13 cellular contexts compared by ENCODE assay signal in the genomic region with DNA sequence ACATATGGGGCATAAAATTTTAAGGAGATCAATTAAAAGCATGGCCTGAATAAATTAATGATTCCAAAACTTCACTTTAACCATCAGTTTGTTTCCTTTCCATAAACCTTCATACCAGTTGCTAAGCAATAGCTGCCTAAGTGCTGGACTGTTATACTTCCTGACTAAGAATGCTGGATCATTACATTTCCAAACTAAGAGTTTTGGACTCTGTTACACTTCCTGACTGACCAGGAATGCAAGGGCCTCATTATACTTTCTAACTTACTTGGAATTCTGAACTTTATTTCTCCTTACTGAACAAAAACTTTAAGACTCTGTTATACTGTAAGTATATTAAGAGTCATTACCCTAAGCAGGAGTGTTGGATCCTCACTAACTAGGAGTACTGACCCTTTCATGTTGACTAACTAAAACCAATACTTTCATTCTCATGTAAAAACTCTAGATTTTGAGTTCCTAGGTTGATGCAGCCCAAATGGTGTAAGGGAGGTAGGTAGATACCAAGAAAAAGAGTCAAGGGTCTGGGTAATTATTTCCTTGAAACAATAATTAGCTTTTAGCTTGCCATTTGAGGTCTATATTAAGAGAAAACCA.
DNase-seq lines count a peak whose midpoint lies in the region; ATAC-seq, FAIRE-seq and TF ChIP-seq lines count a peak whose summit lies in the region.
"Had no signal": no experiment of that assay in that cellular context is flagged by ENCODE, and none has a peak within 500 bp of the region (broad histone marks: within the 10 kb centered on the region; RNA-seq: fewer than 3 reads in every experiment).

No MANE protein-coding gene starts in this region.

- intact Hi-C loops in K562 (cut with micrococcal nuclease), result no loop called here

- peak overlapping the region; percentile 11 for H3K27ac ChIP-seq in ACC112 (ENCODE audit: low read depth, low read length)
- peak overlapping the region; percentile 63 for H3K27ac ChIP-seq in GM23248
- peak overlapping the region; percentile 1; the same call in 1 of the 3 replicates for H3K27ac ChIP-seq in K562 (ENCODE audit: extremely low read depth, low read depth, low read length)
- H3K27ac ChIP-seq: testis had no signal

- no peak for FAIRE-seq in K562 (lab: Jason Lieb, UNC)

- no peaks in the 10 kb centered on the region for H3F3A ChIP-seq in GM23248 (ENCODE audit: insufficient read depth)

- H3K4me2 ChIP-seq in GM23248 (ENCODE audit: unreplicated experiment) (peak overlapping the region; percentile 59), K562 (ENCODE audit: insufficient read depth, low read length) (no peak overlapping the region)

- no TSS peak for BruUV-seq in K562 (replicated peaks; lab: Mats Ljungman, UMichigan)

- CTCF ChIA-PET in K562 (lab: Yijun Ruan, JAX; ENCODE audit: low intra/inter-chr PET ratio), result interaction anchor here (0.7 kb wide), 1 partner anchor 383 kb away, joined by 3 read pairs; no protein-coding TSS in a partner anchor

- H3K9me1 ChIP-seq in K562 (ENCODE audit: control insufficient read depth, insufficient read depth, low read length), result no peaks in the 10 kb centered on the region

- H3K79me2 ChIP-seq in ACC112 (ENCODE audit: control insufficient read depth, insufficient read depth, low read length, unreplicated experiment) (peaks cover 9% of the 10 kb centered on the region), GM23248 (ENCODE audit: insufficient read depth) (peaks cover 48% of the 10 kb centered on the region), K562 (ENCODE audit: control insufficient read depth, insufficient read depth, low read length) (peaks cover 78% of the 10 kb centered on the region)

- H3K4me1 ChIP-seq in ACC112 (ENCODE audit: control insufficient read depth, insufficient read depth, low read length, unreplicated experiment) (no peaks in the 10 kb centered on the region), GM23248 (ENCODE audit: insufficient read depth) (peaks cover 9% of the 10 kb centered on the region), K562 (replicated peaks in 1 of 2; ENCODE audit: control insufficient read depth in 2 of 2, insufficient read depth in 2 of 2, low read length in 2 of 2) (peaks cover 0 to 3% of the 10 kb centered on the region in 2 experiments; a peak in 2 of 5 replicates)
- H3K4me1 ChIP-seq: testis had no signal

- no peaks in the 10 kb centered on the region for H4K20me1 ChIP-seq in GM23248 (ENCODE audit: insufficient read depth)
- no peaks in the 10 kb centered on the region for H4K20me1 ChIP-seq in K562 (replicated peaks; ENCODE audit: control insufficient read depth, insufficient read depth, low read length)

- H3K9me3 ChIP-seq in GM23248 (ENCODE audit: low read depth), result no peaks in the 10 kb centered on the region
- no peaks in the 10 kb centered on the region for H3K9me3 ChIP-seq in K562 (replicated peaks; ENCODE audit: control insufficient read depth, insufficient read depth, low read depth, low read length)
- H3K9me3 ChIP-seq: testis had no signal

- no peaks in the 10 kb centered on the region for H3K27me3 ChIP-seq in ACC112 (ENCODE audit: insufficient read depth, low read length)
- H3K27me3 ChIP-seq in GM23248 (replicated peaks; ENCODE audit: insufficient read depth), result no peaks in the 10 kb centered on the region
- H3K27me3 ChIP-seq in K562 (ENCODE audit: control insufficient read depth in 2 of 2, insufficient read depth in 2 of 2, low read length in 2 of 2), result no peaks in the 10 kb centered on the region
- H3K27me3 ChIP-seq: testis had no signal

- no peak for TF ChIP-seq POLR2A in K562 (conservative IDR thresholded peaks at IDR 0.05)

- DNase-seq in GM23248 (peak; percentile 70), K562 (ENCODE audit: extremely low read depth in 1 of 4, low spot score in 3 of 4) (no peak), left lobe of liver (ENCODE audit: low spot score) (no peak), GM19238 (ENCODE audit: insufficient read length, low spot score) (no peak), medulla oblongata (ENCODE audit: extremely low spot score) (no peak), NCI-H748 treated with DMSO at 0.1 percent for 48 hours (lab: John Stamatoyannopoulos, UW) (no peak)
- DNase-seq in stimulated activated CD4-positive, alpha-beta T cell treated with anti-CD3 and anti-CD28 coated beads, Interleukin-4, amount 100 ng/mL, for 24 hours, result no peak
- DNase-seq: activated naive CD8-positive, alpha-beta T cell treated with anti-CD3 and anti-CD28 coated beads, Interleukin-2, amount 50 U/mL, for 24 hours; immature natural killer cell; NCI-H2029; testis had no signal

- POLR2A ChIA-PET in K562 (lab: Yijun Ruan, JAX), result interaction anchor here (1.4 kb wide), 1 partner anchor 21 kb away, joined by 3 read pairs; no protein-coding TSS in a partner anchor

- H3K9me2 ChIP-seq in GM23248 (ENCODE audit: insufficient read depth), result no peaks in the 10 kb centered on the region; the same call in 1 of the 2 replicates

- ATAC-seq in K562, result peak; percentile 70
- peak; percentile 60 for ATAC-seq in left lobe of liver
- ATAC-seq: activated naive CD8-positive, alpha-beta T cell treated with anti-CD3 and anti-CD28 coated beads, Interleukin-2, amount 50 U/mL, for 24 hours; Panc1 had no signal

- no peak for TF ChIP-seq CTCF in K562 (IDR thresholded peaks at IDR 0.05 in 2 of 3, conservative IDR thresholded peaks at IDR 0.05 in 1 of 3; ENCODE audit: insufficient read depth in 2 of 3, low read depth in 1 of 3, low read length in 3 of 3)

- H3K9ac ChIP-seq in GM23248, result peak overlapping the region; percentile 35; the same call in 1 of the 2 replicates
- no peak overlapping the region for H3K9ac ChIP-seq in K562 (ENCODE audit: insufficient read depth in 1 of 2, low read depth in 2 of 2, low read length in 2 of 2)

- H3K4me3 ChIP-seq in ACC112 (ENCODE audit: low read depth, low read length), result no peak overlapping the region
- H3K4me3 ChIP-seq in GM23248, result no peak overlapping the region
- no peak overlapping the region for H3K4me3 ChIP-seq in K562
- H3K4me3 ChIP-seq: testis had no signal

- no peaks in the 10 kb centered on the region for H3K36me3 ChIP-seq in ACC112 (ENCODE audit: insufficient read depth, low read length)
- H3K36me3 ChIP-seq in GM23248 (ENCODE audit: low read depth), result no peaks in the 10 kb centered on the region
- H3K36me3 ChIP-seq in K562 (ENCODE audit: control insufficient read depth, insufficient read depth, low read length), result no peaks in the 10 kb centered on the region; the same call in 2 of the 3 replicates

- H2AFZ ChIP-seq in ACC112 (ENCODE audit: low read length, unreplicated experiment) (no peak overlapping the region), GM23248 (peak overlapping the region; percentile 33; the same call in 1 of the 2 replicates), K562 (ENCODE audit: low read depth, low read length) (no peak overlapping the region)

- TF ChIP-seq EP300 in K562 (IDR thresholded peaks at IDR 0.05; ENCODE audit: low read length), result no peak

- in situ Hi-C loops in GM23248 (cut with MboI) (no loop called here), K562 (cut with MboI) (no loop called here)

- no peak for TF ChIP-seq RAD21 in K562 (CRISPR knock-in tag; conservative IDR thresholded peaks at IDR 0.05 in 1 of 2, IDR thresholded peaks at IDR 0.05 in 1 of 2)

TF ChIP-seq in K562, 482 proteins besides CTCF, POLR2A, EP300 and RAD21:
- TF ChIP-seq, protein P1, sequence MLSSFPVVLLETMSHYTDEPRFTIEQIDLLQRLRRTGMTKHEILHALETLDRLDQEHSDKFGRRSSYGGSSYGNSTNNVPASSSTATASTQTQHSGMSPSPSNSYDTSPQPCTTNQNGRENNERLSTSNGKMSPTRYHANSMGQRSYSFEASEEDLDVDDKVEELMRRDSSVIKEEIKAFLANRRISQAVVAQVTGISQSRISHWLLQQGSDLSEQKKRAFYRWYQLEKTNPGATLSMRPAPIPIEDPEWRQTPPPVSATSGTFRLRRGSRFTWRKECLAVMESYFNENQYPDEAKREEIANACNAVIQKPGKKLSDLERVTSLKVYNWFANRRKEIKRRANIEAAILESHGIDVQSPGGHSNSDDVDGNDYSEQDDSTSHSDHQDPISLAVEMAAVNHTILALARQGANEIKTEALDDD (IDR thresholded peaks at IDR 0.05), result peak; percentile 59; the same call in 1 of the 2 replicates
- TF ChIP-seq ZFX (CRISPR knock-in tag; IDR thresholded peaks at IDR 0.05) (no peak), RFX1 (IDR thresholded peaks at IDR 0.05) (peak; percentile 32; the same call in 1 of the 2 replicates), ZBED1 (IDR thresholded peaks at IDR 0.05) (no peak)

Comparison
In these comparisons a context has a peak if more than half of its experiments do, and no peak if none do; other contexts are left out.
1. H3K27ac ChIP-seq: peak in every context shown above with its lines; median percentile 63 in GM23248; 11 in ACC112; 1 in K562.